22 cellular contexts compared by ENCODE assay signal in the genomic region with DNA sequence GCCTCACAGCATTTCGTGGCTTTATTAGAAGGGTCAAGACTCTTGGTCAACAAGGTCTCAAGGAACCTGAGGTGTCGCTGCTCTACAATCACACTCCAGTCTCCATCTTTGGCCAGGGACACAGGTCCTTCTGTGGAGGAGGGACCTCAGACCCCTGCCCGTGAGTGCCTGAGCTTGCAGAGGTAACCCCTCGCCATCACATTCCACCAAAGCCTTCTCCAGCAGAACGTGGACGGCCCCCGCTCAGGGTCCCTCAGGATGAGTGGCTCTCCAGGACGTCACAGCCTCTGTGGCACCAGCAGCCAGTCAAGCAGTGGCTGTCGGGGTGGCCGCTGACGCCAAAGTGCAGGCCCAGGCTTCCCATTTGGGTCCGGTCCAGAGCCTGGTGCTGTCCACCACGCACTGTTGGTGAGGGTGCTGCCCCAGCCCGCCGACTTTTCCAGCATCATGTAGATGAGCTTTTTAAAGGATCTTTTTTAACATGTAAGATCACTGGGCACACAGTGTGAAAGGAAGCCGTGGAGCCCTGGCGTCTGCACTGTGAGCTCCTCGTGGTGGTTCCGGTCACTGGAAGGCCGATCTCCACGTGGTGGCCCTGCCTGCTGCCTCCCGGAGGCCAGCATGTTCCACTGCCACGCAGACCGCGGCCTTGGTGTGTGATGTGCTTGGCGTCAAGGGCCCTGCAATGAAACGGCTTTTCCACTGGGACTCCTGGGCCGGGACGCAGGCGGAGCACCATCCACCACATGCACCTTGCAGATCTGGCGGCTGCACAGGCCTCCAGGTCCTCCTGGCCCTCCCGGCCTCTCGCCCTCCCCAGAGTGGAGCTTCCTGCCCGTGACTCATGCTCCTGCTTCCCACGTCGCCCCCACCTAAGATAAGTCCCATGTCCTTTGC. TPM values are rescaled to one million over a fixed set of nuclear protein-coding genes. Genes with fewer than 3 reads are reported as not detected.
DNase-seq lines count a peak whose midpoint lies in the region; ATAC-seq and TF ChIP-seq lines count a peak whose summit lies in the region.
"Had no signal": no experiment of that assay in that cellular context is flagged by ENCODE, and none has a peak within 500 bp of the region (broad histone marks: within the 10 kb centered on the region; RNA-seq: fewer than 3 reads in every experiment).

No MANE protein-coding gene starts in this region.

- intact Hi-C loops in heart left ventricle (cut with DNase I), result loop anchor here in 1 of 10 donors (1.0 kb wide), 1 partner anchor 47 kb away; no protein-coding TSS in a partner anchor
- intact Hi-C loops in left ventricle myocardium superior (cut with micrococcal nuclease), result no loop called here
- intact Hi-C loops in esophagus muscularis mucosa (cut with DNase I), result no loop called here
- intact Hi-C loops in upper lobe of right lung (cut with DNase I), result no loop called here

- no peaks in the 10 kb centered on the region for H4K20me1 ChIP-seq in osteoblast (ENCODE audit: insufficient read depth, low read length)

- H3K9me3 ChIP-seq in heart left ventricle, result no peaks in the 10 kb centered on the region
- no peaks in the 10 kb centered on the region for H3K9me3 ChIP-seq in esophagus muscularis mucosa
- H3K9me3 ChIP-seq in osteoblast (ENCODE audit: low read depth, low read length), result no peaks in the 10 kb centered on the region
- H3K9me3 ChIP-seq in upper lobe of right lung, result no peaks in the 10 kb centered on the region

- in situ Hi-C loops in G401 (cut with HindIII; ENCODE audit: low sequenced_read_pairs), result no loop called here

- 93 to 97% (median 94%) methylated on average over 27 to 36 of the region's 36 CpGs for WGBS in heart left ventricle, 4 donors
- WGBS in esophagus muscularis mucosa, result 96% methylated on average over 24 of the region's 36 CpGs

- H3K36me3 ChIP-seq in heart left ventricle (no peaks in the 10 kb centered on the region), esophagus muscularis mucosa (no peaks in the 10 kb centered on the region), osteoblast (ENCODE audit: insufficient read depth, low read length) (no peaks in the 10 kb centered on the region), upper lobe of right lung (no peaks in the 10 kb centered on the region)
- H3K36me3 ChIP-seq: SJSA1 had no signal

- ATAC-seq in heart left ventricle (no peak), left ventricle myocardium superior (no peak), upper lobe of right lung (no peak)
- ATAC-seq: CD8-positive, alpha-beta T cell had no signal

- H3K4me2 ChIP-seq in osteoblast (ENCODE audit: insufficient read depth, low read length), result no peak overlapping the region
- H3K4me2 ChIP-seq: KMS-11 had no signal

- DNase-seq in heart left ventricle, result no peak
- no peak for DNase-seq in left ventricle myocardium superior
- DNase-seq in esophagus muscularis mucosa (ENCODE audit: extremely low spot score), result peak; percentile 89
- peak; percentile 83 for DNase-seq in osteoblast (ENCODE audit: insufficient read length, low spot score, missing footprints)
- peak; percentile 62 for DNase-seq in upper lobe of right lung
- no peak for DNase-seq in NCI-H748 (lab: John Stamatoyannopoulos, UW; ENCODE audit: unreplicated experiment)
- DNase-seq in G401 (ENCODE audit: low spot score), result no peak
- DNase-seq: AML-193; C1 segment of cervical spinal cord; CD8-positive, alpha-beta T cell; H9; NCI-H1092 treated with DMSO at 0.1 percent for 48 hours; NCI-H1436 treated with DMSO at 0.1 percent for 48 hours; NCI-H2081; NCI-H2171 treated with DMSO at 0.1 percent for 48 hours; NCI-H524 treated with DMSO at 0.1 percent for 48 hours had no signal

- no peak for TF ChIP-seq EP300 in esophagus muscularis mucosa (IDR thresholded peaks at IDR 0.05)

- H3K4me1 ChIP-seq in heart left ventricle, result peaks cover 0 to 30% (median 5%) of the 10 kb centered on the region in 12 donors
- no peaks in the 10 kb centered on the region for H3K4me1 ChIP-seq in esophagus muscularis mucosa
- H3K4me1 ChIP-seq in osteoblast (ENCODE audit: insufficient read depth, low read length), result no peaks in the 10 kb centered on the region
- H3K4me1 ChIP-seq in upper lobe of right lung, result no peaks in the 10 kb centered on the region
- H3K4me1 ChIP-seq: SJSA1 had no signal

- H3K27ac ChIP-seq in heart left ventricle (peak overlapping the region in 9 of 12 donors; percentile 16 to 81 (median 58)), esophagus muscularis mucosa (replicated peaks in 1 of 4) (no peak overlapping the region), osteoblast (ENCODE audit: low read depth, low read length) (no peak overlapping the region), upper lobe of right lung (no peak overlapping the region)
- H3K27ac ChIP-seq: KMS-11, SJSA1 had no signal

- TF ChIP-seq POLR2A in heart left ventricle (IDR thresholded peaks at IDR 0.05) (no peak), esophagus muscularis mucosa (IDR thresholded peaks at IDR 0.05; ENCODE audit: low read depth) (no peak)

- H3K4me3 ChIP-seq in heart left ventricle, result no peak overlapping the region
- H3K4me3 ChIP-seq in esophagus muscularis mucosa, result no peak overlapping the region
- no peak overlapping the region for H3K4me3 ChIP-seq in osteoblast (ENCODE audit: insufficient read depth, low read length)
- no peak overlapping the region for H3K4me3 ChIP-seq in upper lobe of right lung
- H3K4me3 ChIP-seq: SJSA1 had no signal

- H3K27me3 ChIP-seq in heart left ventricle (no peaks in the 10 kb centered on the region), esophagus muscularis mucosa (no peaks in the 10 kb centered on the region), osteoblast (ENCODE audit: insufficient read depth, low read length) (no peaks in the 10 kb centered on the region), upper lobe of right lung (no peaks in the 10 kb centered on the region)
- H3K27me3 ChIP-seq: SJSA1 had no signal

- no peak overlapping the region for H2AFZ ChIP-seq in osteoblast (ENCODE audit: low read length)

- TF ChIP-seq CTCF in heart left ventricle (IDR thresholded peaks at IDR 0.05) (no peak), esophagus muscularis mucosa (IDR thresholded peaks at IDR 0.05) (no peak), osteoblast (IDR thresholded peaks at IDR 0.05; ENCODE audit: extremely low read depth, low read depth, low read length) (no peak), upper lobe of right lung (IDR thresholded peaks at IDR 0.05) (no peak)

- H3K79me2 ChIP-seq in osteoblast (ENCODE audit: insufficient read depth, low read length), result no peaks in the 10 kb centered on the region

RNA-seq across cellular contexts. Expression of a gene that starts 8.3 kb away (rescaled TPM):
- total RNA-seq in heart left ventricle (under 1 TPM in 4 of 9 donors, not detected in 5; 0.11 to 0.29 (median 0.21) TPM), left ventricle myocardium superior (not detected), esophagus muscularis mucosa (under 1 TPM in 1 of 4 donors, not detected in 3; 0.17 TPM), osteoblast (not detected in 2 replicates), upper lobe of right lung (0.96 TPM)
- polyA plus RNA-seq in heart left ventricle, result under 1 TPM; 0.12 to 0.15 TPM
- total RNA-seq in G401 (2014; rRNA removed; shearing (Covaris generic)), result not detected in 2 replicates
- total RNA-seq: A172, HT1080, OCI-LY7, SJSA1 had no signal
- polyA plus RNA-seq: AG04450 had no signal

Comparison
In these comparisons a context has a peak if more than half of its experiments do, and no peak if none do; other contexts are left out.
1. DNase-seq: peak in esophagus muscularis mucosa (single experiment), osteoblast (single experiment) and upper lobe of right lung (single experiment); none in heart left ventricle (0 of 5), left ventricle myocardium superior (single experiment), NCI-H748 (single experiment) and G401 (single experiment).
2. H3K27ac ChIP-seq: peak in heart left ventricle (9 of 12); none in esophagus muscularis mucosa (0 of 4), osteoblast (single experiment) and upper lobe of right lung (single experiment).